20 cellular contexts compared by ENCODE assay signal in the genomic region with DNA sequence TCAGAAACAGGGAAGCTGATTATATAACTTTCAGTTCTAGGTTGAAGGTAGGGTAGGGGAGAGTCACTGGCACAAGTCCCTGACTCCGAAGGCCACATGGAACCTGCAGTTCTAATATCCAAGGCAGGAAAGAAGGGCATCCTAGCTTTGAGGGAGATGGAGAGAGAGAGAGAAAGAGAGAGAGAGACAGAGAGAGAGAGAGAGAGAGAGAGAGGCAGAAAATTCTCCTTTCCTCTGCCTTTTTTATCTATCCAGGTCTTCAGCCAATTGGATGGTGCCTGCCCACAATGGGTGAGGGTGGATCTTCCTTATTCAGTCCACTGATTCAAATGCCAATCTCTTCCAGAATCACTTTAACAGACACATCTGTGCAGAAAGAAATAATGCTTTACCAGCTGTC. TPM values are rescaled to one million over a fixed set of nuclear protein-coding genes. Genes with fewer than 3 reads are reported as not detected.
DNase-seq lines count a peak whose midpoint lies in the region; ATAC-seq and TF ChIP-seq lines count a peak whose summit lies in the region.
"Had no signal": no experiment of that assay in that cellular context is flagged by ENCODE, and none has a peak within 500 bp of the region (broad histone marks: within the 10 kb centered on the region; RNA-seq: fewer than 3 reads in every experiment).

No MANE protein-coding gene starts in this region.

- H3K36me3 Mint-ChIP-seq in Caco-2 (ENCODE audit: insufficient read depth, unreplicated experiment), result no peaks in the 10 kb centered on the region
- H3K36me3 Mint-ChIP-seq: CD14-positive monocyte; CD4-positive, alpha-beta memory T cell had no signal

- CTCF ChIA-PET in Caco-2 (lab: Charles Lee), result no interaction called here

- BruUV-seq in Caco-2 (replicated peaks; lab: Mats Ljungman, UMichigan), result no TSS peak

- H3K27me3 Mint-ChIP-seq in Caco-2 (ENCODE audit: insufficient read depth, unreplicated experiment), result no peaks in the 10 kb centered on the region
- H3K27me3 Mint-ChIP-seq: B cell; CD4-positive, CD25-positive, alpha-beta regulatory T cell had no signal

- H3F3A ChIP-seq in Loucy (ENCODE audit: low read depth), result no peaks in the 10 kb centered on the region

- H3K27ac Mint-ChIP-seq in Caco-2 (ENCODE audit: unreplicated experiment), result no peak overlapping the region
- H3K27ac Mint-ChIP-seq: B cell; CD14-positive monocyte; CD4-positive, alpha-beta memory T cell; CD4-positive, CD25-positive, alpha-beta regulatory T cell had no signal

- H4K20me1 ChIP-seq in BLaER1, result no peaks in the 10 kb centered on the region
- no peaks in the 10 kb centered on the region for H4K20me1 ChIP-seq in Loucy (ENCODE audit: insufficient read depth, low read length, poor library complexity, severe bottlenecking)

- H3K36me3 ChIP-seq in BLaER1 (no peaks in the 10 kb centered on the region), Loucy (ENCODE audit: insufficient read depth, low read length) (no peaks in the 10 kb centered on the region), Caco-2 (ENCODE audit: control insufficient read depth, insufficient read depth, low read length) (no peaks in the 10 kb centered on the region)

- no peak for TF ChIP-seq CTCF in Loucy (conservative IDR thresholded peaks at IDR 0.05; ENCODE audit: low read length)
- no peak for TF ChIP-seq CTCF in Caco-2 (IDR thresholded peaks at IDR 0.05; ENCODE audit: insufficient read depth in 1 of 2, low read depth in 1 of 2, low read length in 1 of 2, severe bottlenecking in 1 of 2, unreplicated experiment in 1 of 2)

- no peak overlapping the region for H3K4me3 ChIP-seq in BLaER1
- H3K4me3 ChIP-seq in Loucy (ENCODE audit: low read length, poor library complexity, severe bottlenecking), result no peak overlapping the region
- H3K4me3 ChIP-seq in Caco-2 (ENCODE audit: low read depth, low read length), result no peak overlapping the region
- H3K4me3 ChIP-seq: A549 had no signal

- H3K4me3 Mint-ChIP-seq in Caco-2 (ENCODE audit: unreplicated experiment), result no peak overlapping the region
- H3K4me3 Mint-ChIP-seq: B cell; CD14-positive monocyte; CD4-positive, CD25-positive, alpha-beta regulatory T cell; CD8-positive, alpha-beta memory T cell had no signal

- 0 out of 2 replicates have a peak overlapping the region, but pooled peaks have one; percentile 40 for H2AFZ ChIP-seq in Loucy (ENCODE audit: low read length)

- H3K9me3 ChIP-seq in BLaER1, result no peaks in the 10 kb centered on the region
- H3K9me3 ChIP-seq in Loucy (ENCODE audit: insufficient read depth, low read depth, low read length), result no peaks in the 10 kb centered on the region
- H3K9me3 ChIP-seq in Caco-2, result no peaks in the 10 kb centered on the region
- H3K9me3 ChIP-seq: A549 had no signal

- ATAC-seq in left lobe of liver, result peak; percentile 41
- ATAC-seq: A549 had no signal

- POLR2A ChIA-PET in Caco-2 (lab: Charles Lee), result no interaction called here

- intact Hi-C loops in Caco-2 (cut with micrococcal nuclease; ENCODE audit: unreplicated experiment), result no loop called here

- H3K4me1 ChIP-seq in BLaER1 (peaks cover 22% of the 10 kb centered on the region), Loucy (ENCODE audit: insufficient read depth, low read length, poor library complexity, severe bottlenecking) (peaks cover 29% of the 10 kb centered on the region), Caco-2 (no peaks in the 10 kb centered on the region)
- H3K4me1 ChIP-seq: A549 had no signal

- H3K9ac ChIP-seq in BLaER1 (no peak overlapping the region), Loucy (ENCODE audit: low read depth, low read length, poor library complexity, severe bottlenecking) (peak overlapping the region; percentile 31)

- H3K4me1 Mint-ChIP-seq in Caco-2 (ENCODE audit: low read depth, unreplicated experiment), result no peaks in the 10 kb centered on the region
- H3K4me1 Mint-ChIP-seq: B cell; CD4-positive, alpha-beta memory T cell; CD4-positive, CD25-positive, alpha-beta regulatory T cell; CD8-positive, alpha-beta memory T cell had no signal

- H3K4me2 ChIP-seq in BLaER1 (peak overlapping the region; percentile 71; the same call in 1 of the 2 replicates), Loucy (ENCODE audit: low read depth, low read length, poor library complexity, severe bottlenecking) (peak overlapping the region; percentile 58)
- H3K4me2 ChIP-seq: A549 had no signal

- H3K9me3 Mint-ChIP-seq in Caco-2 (ENCODE audit: unreplicated experiment), result no peaks in the 10 kb centered on the region
- H3K9me3 Mint-ChIP-seq: CD4-positive, alpha-beta memory T cell; CD8-positive, alpha-beta memory T cell had no signal

- H3K27ac ChIP-seq in BLaER1, result 0 out of 2 replicates have a peak overlapping the region, but pooled peaks have one; percentile 14
- H3K27ac ChIP-seq in caudate nucleus (ENCODE audit: low read depth, low read length), result peak overlapping the region; percentile 60
- H3K27ac ChIP-seq: 22Rv1, A549 had no signal

- DNase-seq in caudate nucleus (lab: John Stamatoyannopoulos, UW) (peak in 1 of 61 donors; percentile 6), left lobe of liver (ENCODE audit: low spot score) (no peak), HuH-7.5 (ENCODE audit: low spot score) (no peak), Caco-2 (no peak), NCI-H774 (lab: John Stamatoyannopoulos, UW) (no peak)
- DNase-seq: AML-193; C1 segment of cervical spinal cord; Calu3; CD4-positive, alpha-beta memory T cell; CD4-positive, CD25-positive, alpha-beta regulatory T cell; CD8-positive, alpha-beta memory T cell; COR-L47; DMS79 treated with DMSO at 0.1 percent for 48 hours; GF-D8 had no signal

- H3K27me3 ChIP-seq in BLaER1, result no peaks in the 10 kb centered on the region
- no peaks in the 10 kb centered on the region for H3K27me3 ChIP-seq in Loucy (ENCODE audit: insufficient read depth, low read length, poor library complexity, severe bottlenecking)
- no peaks in the 10 kb centered on the region for H3K27me3 ChIP-seq in Caco-2 (replicated peaks; ENCODE audit: control insufficient read depth, insufficient read depth, low read length)

- H3K9me2 ChIP-seq in Loucy (replicated peaks; ENCODE audit: low read depth, low read length), result no peaks in the 10 kb centered on the region

- no peaks in the 10 kb centered on the region for H3K79me2 ChIP-seq in Loucy (ENCODE audit: insufficient read depth, low read length)

RNA-seq across cellular contexts. Expression of gene TMEM45A, which starts 35.7 kb away (rescaled TPM):
- total RNA-seq in left lobe of liver (62.7 TPM), Caco-2 (2022) (4.3 and 5.6 TPM in 2 replicates)

RNA-seq across cellular contexts. Expression of gene LNP1, which starts 55.4 kb away (rescaled TPM):
- total RNA-seq in left lobe of liver, result 2.1 TPM
- 2.4 and 3.3 TPM in 2 replicates for total RNA-seq in Caco-2 (2022)

RNA-seq across cellular contexts. Expression of gene TOMM70, which starts 55.9 kb away (rescaled TPM):
- 27.3 TPM for total RNA-seq in left lobe of liver
- total RNA-seq in Caco-2 (2022), result 50.7 and 53.3 TPM in 2 replicates
